ENCODE assay signal across 1 cellular context in the genomic region with DNA sequence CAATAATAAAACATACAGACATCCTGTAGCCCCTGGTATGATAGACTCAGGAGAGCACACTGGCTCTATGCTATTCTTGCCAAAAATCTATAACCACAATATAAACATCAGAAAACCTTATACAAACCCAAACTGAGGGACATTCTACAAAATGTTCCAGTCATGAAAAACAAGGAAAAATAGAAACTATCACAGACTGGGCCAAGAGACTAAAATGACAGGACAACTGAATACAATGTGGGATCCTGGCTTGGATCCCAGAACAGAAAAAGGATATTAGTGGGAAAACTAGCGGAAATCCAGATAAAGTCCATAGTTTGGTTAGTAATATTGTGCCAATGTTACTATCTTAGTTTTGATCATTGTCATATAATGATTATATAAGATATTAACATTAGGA.
TF ChIP-seq lines count a peak whose summit lies in the region.

No MANE protein-coding gene starts in this region.

TF ChIP-seq in HepG2, 621 proteins besides CTCF, POLR2A, EP300 and RAD21:
- no peak for TF ChIP-seq ZNF263 (CRISPR knock-in tag; IDR thresholded peaks at IDR 0.05)
- TF ChIP-seq GATAD2A (CRISPR knock-in tag; IDR thresholded peaks at IDR 0.05) = no peak
- TF ChIP-seq ISX (CRISPR knock-in tag; conservative IDR thresholded peaks at IDR 0.05) = no peak
- TF ChIP-seq RARA (CRISPR knock-in tag; IDR thresholded peaks at IDR 0.05) = no peak
- no peak for TF ChIP-seq ARHGAP35 (CRISPR knock-in tag; IDR thresholded peaks at IDR 0.05; ENCODE audit: borderline replicate concordance)
- TF ChIP-seq ZNF557 (CRISPR knock-in tag; IDR thresholded peaks at IDR 0.05) = no peak
- no peak for TF ChIP-seq HIVEP1 (CRISPR knock-in tag; IDR thresholded peaks at IDR 0.05)
- TF ChIP-seq XBP1 (CRISPR knock-in tag; IDR thresholded peaks at IDR 0.05) = no peak
- TF ChIP-seq TOPORS (CRISPR knock-in tag; IDR thresholded peaks at IDR 0.05) = no peak
- TF ChIP-seq KAT2B (IDR thresholded peaks at IDR 0.05; ENCODE audit: borderline replicate concordance, low read depth, low read length) = no peak
- TF ChIP-seq, protein P1, sequence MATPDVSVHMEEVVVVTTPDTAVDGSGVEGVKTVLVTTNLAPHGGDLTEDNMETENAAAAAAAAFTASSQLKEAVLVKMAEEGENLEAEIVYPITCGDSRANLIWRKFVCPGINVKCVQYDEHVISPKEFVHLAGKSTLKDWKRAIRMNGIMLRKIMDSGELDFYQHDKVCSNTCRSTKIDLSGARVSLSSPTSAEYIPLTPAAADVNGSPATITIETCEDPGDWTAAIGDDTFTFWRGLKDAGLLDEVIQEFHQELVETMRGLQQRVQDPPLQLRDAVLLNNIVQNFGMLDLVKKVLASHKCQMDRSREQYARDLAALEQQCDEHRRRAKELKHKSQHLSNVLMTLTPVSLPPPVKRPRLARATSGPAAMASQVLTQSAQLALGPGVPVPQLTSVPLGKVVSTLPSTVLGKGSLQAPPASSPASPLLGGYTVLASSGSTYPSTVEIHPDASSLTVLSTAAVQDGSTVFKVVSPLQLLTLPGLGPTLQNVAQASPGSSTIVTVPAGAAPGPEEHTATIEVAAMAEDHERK (CRISPR knock-in tag; IDR thresholded peaks at IDR 0.05; ENCODE audit: low read depth) = no peak
- TF ChIP-seq, protein P2, sequence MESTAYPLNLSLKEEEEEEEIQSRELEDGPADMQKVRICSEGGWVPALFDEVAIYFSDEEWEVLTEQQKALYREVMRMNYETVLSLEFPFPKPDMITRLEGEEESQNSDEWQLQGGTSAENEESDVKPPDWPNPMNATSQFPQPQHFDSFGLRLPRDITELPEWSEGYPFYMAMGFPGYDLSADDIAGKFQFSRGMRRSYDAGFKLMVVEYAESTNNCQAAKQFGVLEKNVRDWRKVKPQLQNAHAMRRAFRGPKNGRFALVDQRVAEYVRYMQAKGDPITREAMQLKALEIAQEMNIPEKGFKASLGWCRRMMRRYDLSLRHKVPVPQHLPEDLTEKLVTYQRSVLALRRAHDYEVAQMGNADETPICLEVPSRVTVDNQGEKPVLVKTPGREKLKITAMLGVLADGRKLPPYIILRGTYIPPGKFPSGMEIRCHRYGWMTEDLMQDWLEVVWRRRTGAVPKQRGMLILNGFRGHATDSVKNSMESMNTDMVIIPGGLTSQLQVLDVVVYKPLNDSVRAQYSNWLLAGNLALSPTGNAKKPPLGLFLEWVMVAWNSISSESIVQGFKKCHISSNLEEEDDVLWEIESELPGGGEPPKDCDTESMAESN (CRISPR knock-in tag; conservative IDR thresholded peaks at IDR 0.05) = no peak
- no peak for TF ChIP-seq ASH2L (IDR thresholded peaks at IDR 0.05; ENCODE audit: insufficient read length, low read depth, low read length)
- TF ChIP-seq MAFG (CRISPR knock-in tag; IDR thresholded peaks at IDR 0.05) = no peak
- no peak for TF ChIP-seq ZNF563 (CRISPR knock-in tag; IDR thresholded peaks at IDR 0.05)
- no peak for TF ChIP-seq ETV6 (CRISPR knock-in tag; conservative IDR thresholded peaks at IDR 0.05)
